In the genomic region with DNA sequence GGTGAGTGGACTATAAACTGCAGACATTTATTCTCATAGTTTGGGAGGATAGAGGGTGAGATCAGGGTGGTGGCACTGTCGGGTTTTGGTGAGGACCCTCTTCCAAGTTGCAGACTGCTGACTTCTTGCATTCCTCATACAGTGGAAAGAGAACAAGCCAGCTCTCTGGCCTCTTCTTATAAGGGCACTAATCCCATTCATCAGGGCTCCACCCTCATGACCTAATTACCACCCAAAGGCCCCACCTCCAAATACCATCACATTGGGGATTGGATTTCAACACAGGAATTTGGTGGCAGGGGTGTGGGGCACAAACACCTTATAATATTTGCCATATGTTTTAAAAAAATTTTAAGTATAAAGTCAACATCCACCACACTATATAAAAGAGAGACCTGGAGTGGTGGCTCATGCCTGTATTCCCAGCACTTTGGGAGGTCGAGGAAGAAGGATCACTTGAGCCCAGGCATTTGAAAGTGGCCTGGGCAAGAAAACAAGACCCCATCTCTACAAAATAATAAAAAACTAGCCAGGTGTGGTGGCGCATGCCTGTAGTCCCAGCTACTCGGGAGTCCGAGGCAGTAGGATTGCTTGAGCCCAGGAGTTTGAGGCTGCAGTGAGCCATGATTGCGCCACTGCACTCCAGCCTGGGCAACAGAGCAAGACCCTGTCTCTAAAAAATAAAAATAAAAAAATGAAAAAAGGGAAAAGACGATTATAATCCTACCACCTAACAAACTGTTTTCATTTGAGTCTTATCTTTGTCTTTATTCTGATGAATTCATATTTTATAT, we compare ENCODE assay signal across 26 cellular contexts. TPM values are rescaled to one million over a fixed set of nuclear protein-coding genes. Genes with fewer than 3 reads are reported as not detected.
"Had no signal": no experiment of that assay in that cellular context is flagged by ENCODE, and none has a peak within 500 bp of the region (broad histone marks: within the 10 kb centered on the region; RNA-seq: fewer than 3 reads in every experiment).

No MANE protein-coding gene starts in this region.

- DNase-seq: activated CD4-positive, alpha-beta memory T cell treated with anti-CD3 and anti-CD28 coated beads for 36 hours; activated CD4-positive, alpha-beta T cell treated with anti-CD3 and anti-CD28 coated beads, Interleukin-2, amount 10 ng/mL, durations not matched to agents 24 days and 14 days; activated CD8-positive, alpha-beta memory T cell treated with anti-CD3 and anti-CD28 coated beads, Interleukin-2, amount 50 U/mL, for 4 hours; activated effector memory CD4-positive, alpha-beta T cell treated with anti-CD3 and anti-CD28 coated beads, Interleukin-2, amount 50 U/mL, for 16 hours; activated naive CD4-positive, alpha-beta T cell treated with anti-CD3 and anti-CD28 coated beads, Interleukin-2, amount 10 ng/mL, durations not matched to agents 7 days and 5 days; activated naive CD8-positive, alpha-beta T cell treated with anti-CD3 and anti-CD28 coated beads, Interleukin-2, amount 10 ng/mL, durations not matched to agents 7 days and 5 days; activated T-cell treated with anti-CD3 and anti-CD28 coated beads, Interleukin-2, amount 50 U/mL, for 1 hour; effector memory CD4-positive, alpha-beta T cell; esophagus squamous epithelium; glutamatergic neuron; left colon; midbrain; naive thymus-derived CD4-positive, alpha-beta T cell; small intestine; stimulated activated CD4-positive, alpha-beta T cell treated with anti-CD3 and anti-CD28 coated beads, Interleukin-2, amount 100 ng/mL, for 24 hours; stimulated activated naive B cell treated with anti-CD40 and anti-IgM and Interleukin-4, amounts not matched to agents 10 μg/mL and 1 μg/mL and 100 μg/mL, for 72 hours had no signal

- H3K27ac ChIP-seq: ascending aorta, cardiac muscle cell, coronary artery, dorsolateral prefrontal cortex, epithelial cell of prostate, esophagus squamous epithelium had no signal

- H3K27me3 ChIP-seq: ascending aorta, cardiac muscle cell, esophagus squamous epithelium, tibial nerve had no signal

- H3K36me3 Mint-ChIP-seq: activated CD4-positive, alpha-beta memory T cell treated with anti-CD3 and anti-CD28 coated beads for 36 hours; activated naive CD4-positive, alpha-beta T cell treated with anti-CD3 and anti-CD28 coated beads, Interleukin-2, amount 10 ng/mL, durations not matched to agents 7 days and 5 days; activated naive CD8-positive, alpha-beta T cell treated with anti-CD3 and anti-CD28 coated beads, Interleukin-2, amount 10 ng/mL, durations not matched to agents 7 days and 5 days; naive thymus-derived CD4-positive, alpha-beta T cell; stimulated activated naive B cell treated with anti-CD40 and anti-IgM and Interleukin-4, amounts not matched to agents 10 μg/mL and 1 μg/mL and 100 μg/mL, for 72 hours had no signal

- H3K4me1 Mint-ChIP-seq: stimulated activated naive B cell treated with anti-CD40 and anti-IgM and Interleukin-4, amounts not matched to agents 10 μg/mL and 1 μg/mL and 100 μg/mL, for 72 hours had no signal

- H3K36me3 ChIP-seq: ascending aorta, cardiac muscle cell, esophagus squamous epithelium, tibial nerve had no signal

- H3K4me3 Mint-ChIP-seq: activated CD4-positive, alpha-beta memory T cell treated with anti-CD3 and anti-CD28 coated beads for 36 hours; activated CD4-positive, alpha-beta T cell treated with anti-CD3 and anti-CD28 coated beads, Interleukin-2, amount 10 ng/mL, durations not matched to agents 24 days and 14 days; activated naive CD4-positive, alpha-beta T cell treated with anti-CD3 and anti-CD28 coated beads, Interleukin-2, amount 10 ng/mL, durations not matched to agents 7 days and 5 days; activated naive CD8-positive, alpha-beta T cell treated with anti-CD3 and anti-CD28 coated beads, Interleukin-2, amount 10 ng/mL, durations not matched to agents 7 days and 5 days; activated T-helper 1 cell treated with anti-CD3 and anti-CD28 coated beads, Interleukin-12 subunit alpha, Interleukin-12 subunit beta, Interleukin-2, Interleukin-4 antibody, amounts not matched to agents 30 ng/mL and 10 ng/mL and 1 ng/mL, durations not matched to agents 14 hours and 24 hours and 36 hours; brain; naive thymus-derived CD4-positive, alpha-beta T cell; stimulated activated naive B cell treated with anti-CD40 and anti-IgM and Interleukin-4, amounts not matched to agents 10 μg/mL and 1 μg/mL and 100 μg/mL, for 72 hours had no signal

- H3K4me3 ChIP-seq: ascending aorta, cardiac muscle cell, coronary artery, dorsolateral prefrontal cortex, esophagus squamous epithelium, tibial nerve had no signal

- H3K9me3 Mint-ChIP-seq: activated CD4-positive, alpha-beta memory T cell treated with anti-CD3 and anti-CD28 coated beads for 36 hours; activated CD4-positive, alpha-beta T cell treated with anti-CD3 and anti-CD28 coated beads, Interleukin-2, amount 10 ng/mL, durations not matched to agents 24 days and 14 days; activated naive CD4-positive, alpha-beta T cell treated with anti-CD3 and anti-CD28 coated beads, Interleukin-2, amount 10 ng/mL, durations not matched to agents 7 days and 5 days; activated naive CD8-positive, alpha-beta T cell treated with anti-CD3 and anti-CD28 coated beads, Interleukin-2, amount 10 ng/mL, durations not matched to agents 7 days and 5 days; activated T-helper 1 cell treated with anti-CD3 and anti-CD28 coated beads, Interleukin-12 subunit alpha, Interleukin-12 subunit beta, Interleukin-2, Interleukin-4 antibody, amounts not matched to agents 30 ng/mL and 10 ng/mL and 1 ng/mL, durations not matched to agents 14 hours and 24 hours and 36 hours had no signal

- H3K27ac Mint-ChIP-seq: activated CD4-positive, alpha-beta memory T cell treated with anti-CD3 and anti-CD28 coated beads for 36 hours; activated CD4-positive, alpha-beta T cell treated with anti-CD3 and anti-CD28 coated beads, Interleukin-2, amount 10 ng/mL, durations not matched to agents 24 days and 14 days; activated naive CD4-positive, alpha-beta T cell treated with anti-CD3 and anti-CD28 coated beads, Interleukin-2, amount 10 ng/mL, durations not matched to agents 7 days and 5 days; activated naive CD8-positive, alpha-beta T cell treated with anti-CD3 and anti-CD28 coated beads, Interleukin-2, amount 10 ng/mL, durations not matched to agents 7 days and 5 days; activated T-helper 1 cell treated with anti-CD3 and anti-CD28 coated beads, Interleukin-12 subunit alpha, Interleukin-12 subunit beta, Interleukin-2, Interleukin-4 antibody, amounts not matched to agents 30 ng/mL and 10 ng/mL and 1 ng/mL, durations not matched to agents 14 hours and 24 hours and 36 hours; stimulated activated naive B cell treated with anti-CD40 and anti-IgM and Interleukin-4, amounts not matched to agents 10 μg/mL and 1 μg/mL and 100 μg/mL, for 72 hours had no signal

- H3K9me3 ChIP-seq: ascending aorta, esophagus squamous epithelium, tibial nerve had no signal

RNA-seq across cellular contexts. Expression of a gene that starts 44.0 kb away (rescaled TPM):
- total RNA-seq: activated CD8-positive, alpha-beta memory T cell treated with anti-CD3 and anti-CD28 coated beads for 36 hours; activated naive CD8-positive, alpha-beta T cell treated with anti-CD3 and anti-CD28 coated beads, Interleukin-2, amount 10 ng/mL, durations not matched to agents 7 days and 5 days; activated T-helper 1 cell treated with anti-CD3 and anti-CD28 coated beads, Interleukin-12 subunit alpha, Interleukin-12 subunit beta, Interleukin-2, Interleukin-4 antibody, amounts not matched to agents 30 ng/mL and 10 ng/mL and 1 ng/mL, durations not matched to agents 14 hours and 24 hours and 36 hours; T-helper 1 cell treated with Interleukin-12 subunit alpha and Interleukin-12 subunit beta and Interleukin-4 antibody, amounts not matched to agents 30 ng/mL and 1 ng/mL, for 36 hours had no signal
